13 cellular contexts compared by ENCODE assay signal in the genomic region with DNA sequence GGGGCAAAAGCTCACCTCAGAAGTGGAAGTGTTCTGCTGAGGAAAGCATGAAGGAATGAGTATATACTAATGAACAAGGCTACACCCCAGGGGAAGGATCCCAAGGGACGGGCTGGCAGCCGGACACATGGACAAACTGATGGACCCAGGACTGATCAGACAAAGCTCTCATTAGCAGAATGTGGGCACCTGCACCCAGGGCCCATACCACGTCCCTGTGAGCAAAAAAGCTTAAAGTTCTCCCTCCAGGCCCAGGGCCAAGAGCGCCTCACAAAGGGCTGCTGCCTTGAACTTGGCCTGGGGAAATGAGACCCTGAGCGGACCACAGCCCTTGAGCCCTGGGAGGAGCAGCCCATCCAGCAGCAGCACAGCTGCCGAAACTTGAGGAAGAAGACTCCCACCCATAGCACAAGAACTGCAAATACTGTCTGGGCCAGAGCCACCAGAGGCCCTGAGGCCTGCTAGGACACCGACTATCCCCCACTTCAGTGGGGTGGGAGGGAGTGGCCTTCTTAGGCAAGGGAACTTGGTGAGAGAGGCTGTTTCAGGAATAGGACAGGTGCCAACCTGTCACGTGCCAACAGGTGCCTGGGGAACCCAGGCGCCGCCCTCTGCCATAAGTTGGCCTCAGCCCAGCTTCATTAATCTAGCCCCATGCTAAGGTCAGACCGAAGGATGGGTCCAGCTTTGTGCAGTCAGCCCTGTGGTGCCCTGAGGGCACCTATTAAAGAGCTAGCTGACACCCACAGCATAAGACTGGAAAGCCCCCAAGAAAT. TPM values are rescaled to one million over a fixed set of nuclear protein-coding genes. Genes with fewer than 3 reads are reported as not detected.
A peak's percentile ranks its signal among the peaks of the same experiment; 100 is the strongest.
DNase-seq lines count a peak whose midpoint lies in the region; ATAC-seq and TF ChIP-seq lines count a peak whose summit lies in the region.
"Had no signal": no experiment of that assay in that cellular context is flagged by ENCODE, and none has a peak within 500 bp of the region (broad histone marks: within the 10 kb centered on the region; RNA-seq: fewer than 3 reads in every experiment).

No MANE protein-coding gene starts in this region.

- H3K4me3 Mint-ChIP-seq in activated T-cell treated with anti-CD3 and anti-CD28 coated beads, Interleukin-2, amount 50 U/mL, for 24 hours: no peak overlapping the region
- H3K4me3 Mint-ChIP-seq in activated T-cell treated with anti-CD3 and anti-CD28 coated beads, Interleukin-2, amount 50 U/mL, for 4 hours: no peak overlapping the region
- no peak overlapping the region for H3K4me3 Mint-ChIP-seq in stimulated activated effector memory CD8-positive, alpha-beta T cell treated with anti-CD3 and anti-CD28 coated beads, Interleukin-12 subunit alpha, Interleukin-12 subunit beta, amount 100 ng/mL, for 72 hours

- no peak overlapping the region for H2AFZ ChIP-seq in OCI-LY1 (ENCODE audit: low read length)

- H3K27me3 ChIP-seq in OCI-LY1 (ENCODE audit: insufficient read depth, low read length): no peaks in the 10 kb centered on the region
- H3K27me3 ChIP-seq: ovary had no signal

- peaks cover 72% of the 10 kb centered on the region for H3K36me3 Mint-ChIP-seq in activated T-cell treated with anti-CD3 and anti-CD28 coated beads, Interleukin-2, amount 50 U/mL, for 24 hours (ENCODE audit: low read depth)
- H3K36me3 Mint-ChIP-seq in activated T-cell treated with anti-CD3 and anti-CD28 coated beads, Interleukin-2, amount 50 U/mL, for 4 hours (ENCODE audit: insufficient read depth): peaks cover 12% of the 10 kb centered on the region
- H3K36me3 Mint-ChIP-seq in stimulated activated effector memory CD8-positive, alpha-beta T cell treated with anti-CD3 and anti-CD28 coated beads, Interleukin-12 subunit alpha, Interleukin-12 subunit beta, amount 100 ng/mL, for 72 hours: peaks cover 71% of the 10 kb centered on the region

- H3K4me1 ChIP-seq in OCI-LY1 (ENCODE audit: insufficient read depth, low read length, severe bottlenecking): peaks cover 30% of the 10 kb centered on the region

- H3K27ac Mint-ChIP-seq in activated T-cell treated with anti-CD3 and anti-CD28 coated beads, Interleukin-2, amount 50 U/mL, for 24 hours: peak overlapping the region; percentile 61
- peak overlapping the region; percentile 26 for H3K27ac Mint-ChIP-seq in stimulated activated effector memory CD8-positive, alpha-beta T cell treated with anti-CD3 and anti-CD28 coated beads, Interleukin-12 subunit alpha, Interleukin-12 subunit beta, amount 100 ng/mL, for 72 hours

- no peaks in the 10 kb centered on the region for H3K79me2 ChIP-seq in OCI-LY1 (ENCODE audit: insufficient read depth, low read length)

- H3K4me3 ChIP-seq in OCI-LY1 (ENCODE audit: low read depth, low read length, poor library complexity, severe bottlenecking): no peak overlapping the region
- H3K4me3 ChIP-seq: ovary had no signal

- no peaks in the 10 kb centered on the region for H3K9me2 ChIP-seq in OCI-LY1 (ENCODE audit: low read depth, low read length)

- ATAC-seq in activated T-cell treated with anti-CD3 and anti-CD28 coated beads, Interleukin-2, amount 50 U/mL, for 4 hours: no peak
- ATAC-seq in left colon: peak; percentile 32
- ATAC-seq in stimulated activated effector memory CD8-positive, alpha-beta T cell treated with anti-CD3 and anti-CD28 coated beads, Interleukin-12 subunit alpha, Interleukin-12 subunit beta, amount 100 ng/mL, for 72 hours: no peak
- no peak for ATAC-seq in GM21423 (IDR thresholded peaks at IDR 0.05; ENCODE audit: unreplicated experiment)
- ATAC-seq: SK-N-SH treated with all-trans-retinoic acid at 6 μM for 48 hours had no signal

- peak overlapping the region; percentile 85 for H3K27ac ChIP-seq in OCI-LY1 (ENCODE audit: low read depth, low read length, poor library complexity, severe bottlenecking)

- no peaks in the 10 kb centered on the region for H4K20me1 ChIP-seq in OCI-LY1 (ENCODE audit: insufficient read depth, low read length)

- H3K9me3 Mint-ChIP-seq in activated T-cell treated with anti-CD3 and anti-CD28 coated beads, Interleukin-2, amount 50 U/mL, for 24 hours: no peaks in the 10 kb centered on the region
- H3K9me3 Mint-ChIP-seq in activated T-cell treated with anti-CD3 and anti-CD28 coated beads, Interleukin-2, amount 50 U/mL, for 4 hours: no peaks in the 10 kb centered on the region
- H3K9me3 Mint-ChIP-seq in stimulated activated effector memory CD8-positive, alpha-beta T cell treated with anti-CD3 and anti-CD28 coated beads, Interleukin-12 subunit alpha, Interleukin-12 subunit beta, amount 100 ng/mL, for 72 hours: no peaks in the 10 kb centered on the region

- no peaks in the 10 kb centered on the region for H3F3A ChIP-seq in OCI-LY1 (ENCODE audit: insufficient read depth, low read length)

- H3K4me2 ChIP-seq in OCI-LY1 (ENCODE audit: low read length): no peak overlapping the region; the same call in 1 of the 2 replicates

- H3K4me1 Mint-ChIP-seq in activated T-cell treated with anti-CD3 and anti-CD28 coated beads, Interleukin-2, amount 50 U/mL, for 24 hours (ENCODE audit: low read depth): peaks cover 29% of the 10 kb centered on the region
- H3K4me1 Mint-ChIP-seq in activated T-cell treated with anti-CD3 and anti-CD28 coated beads, Interleukin-2, amount 50 U/mL, for 4 hours (ENCODE audit: low read depth): peaks cover 18% of the 10 kb centered on the region
- H3K4me1 Mint-ChIP-seq in stimulated activated effector memory CD8-positive, alpha-beta T cell treated with anti-CD3 and anti-CD28 coated beads, Interleukin-12 subunit alpha, Interleukin-12 subunit beta, amount 100 ng/mL, for 72 hours: peaks cover 31% of the 10 kb centered on the region

- DNase-seq in activated T-cell treated with anti-CD3 and anti-CD28 coated beads, Interleukin-2, amount 50 U/mL, for 24 hours: no peak
- DNase-seq in activated T-cell treated with anti-CD3 and anti-CD28 coated beads, Interleukin-2, amount 50 U/mL, for 4 hours: no peak
- peak; percentile 83 to 86 for DNase-seq in left colon
- DNase-seq in stimulated activated effector memory CD8-positive, alpha-beta T cell treated with anti-CD3 and anti-CD28 coated beads, Interleukin-12 subunit alpha, Interleukin-12 subunit beta, amount 100 ng/mL, for 72 hours (ENCODE audit: low spot score in 2 of 2): peak in 1 of 2 donors; percentile 49
- no peak for DNase-seq in HK-2 (ENCODE audit: unreplicated experiment)
- DNase-seq in NCI-H345 (lab: John Stamatoyannopoulos, UW): no peak
- DNase-seq: activated CD4-positive, alpha-beta T cell treated with anti-CD3 and anti-CD28 coated beads for 1 hour; NCI-H1930 had no signal

- peaks cover 35% of the 10 kb centered on the region for H3K36me3 ChIP-seq in OCI-LY1 (ENCODE audit: insufficient read depth, low read length)
- H3K36me3 ChIP-seq: ovary had no signal

- intact Hi-C loops in left colon (cut with DNase I, micrococcal nuclease): no loop called here

- no peaks in the 10 kb centered on the region for H3K27me3 Mint-ChIP-seq in activated T-cell treated with anti-CD3 and anti-CD28 coated beads, Interleukin-2, amount 50 U/mL, for 24 hours
- no peaks in the 10 kb centered on the region for H3K27me3 Mint-ChIP-seq in activated T-cell treated with anti-CD3 and anti-CD28 coated beads, Interleukin-2, amount 50 U/mL, for 4 hours (ENCODE audit: low read depth)

- no peaks in the 10 kb centered on the region for H3K9me3 ChIP-seq in OCI-LY1 (ENCODE audit: low read length)
- H3K9me3 ChIP-seq: ovary had no signal

- no peak overlapping the region; the same call in 1 of the 2 replicates for H3K9ac ChIP-seq in OCI-LY1 (ENCODE audit: low read length)

- TF ChIP-seq CTCF in OCI-LY1 (IDR thresholded peaks at IDR 0.05; ENCODE audit: low read length): no peak

RNA-seq across cellular contexts. Expression of a gene that starts 2.3 kb away (rescaled TPM):
- total RNA-seq in activated T-cell treated with anti-CD3 and anti-CD28 coated beads, Interleukin-2, amount 50 U/mL, for 4 hours: 10 to 100 TPM; 67.0 to 71.8 (median 67.4) TPM
- 10 to 100 TPM; 54.2 to 78.4 TPM for total RNA-seq in left colon

RNA-seq across cellular contexts. Expression of a gene that starts 6.6 kb away (rescaled TPM):
- under 1 TPM in 1 of 3 donors, not detected in 2; 0.11 TPM for total RNA-seq in activated T-cell treated with anti-CD3 and anti-CD28 coated beads, Interleukin-2, amount 50 U/mL, for 4 hours
- not detected for total RNA-seq in left colon
- total RNA-seq: ureter had no signal

RNA-seq across cellular contexts. Expression of a gene that starts 36.7 kb away (rescaled TPM):
- 10 to 100 TPM; 34.0 to 41.4 (median 35.4) TPM for total RNA-seq in activated T-cell treated with anti-CD3 and anti-CD28 coated beads, Interleukin-2, amount 50 U/mL, for 4 hours
- total RNA-seq in left colon: 10 to 100 TPM; 40.3 to 44.0 TPM

RNA-seq across cellular contexts. Expression of a gene that starts 36.8 kb away (rescaled TPM):
- 1 to 10 TPM; 4.1 to 5.7 (median 4.7) TPM for total RNA-seq in activated T-cell treated with anti-CD3 and anti-CD28 coated beads, Interleukin-2, amount 50 U/mL, for 4 hours
- total RNA-seq in left colon: 10 to 100 TPM; 22.1 to 28.2 TPM

RNA-seq across cellular contexts. Expression of a gene that starts 51.9 kb away (rescaled TPM):
- 100 to 1,000 TPM; 129 to 183 (median 171) TPM for total RNA-seq in activated T-cell treated with anti-CD3 and anti-CD28 coated beads, Interleukin-2, amount 50 U/mL, for 4 hours
- total RNA-seq in left colon: 100 to 1,000 TPM; 153 to 182 TPM

Comparison
In these comparisons a context has a peak if more than half of its experiments do, and no peak if none do; other contexts are left out.
1. DNase-seq: peak in left colon (2 of 2); none in activated T-cell treated with anti-CD3 and anti-CD28 coated beads, Interleukin-2, amount 50 U/mL, for 24 hours (single experiment), activated T-cell treated with anti-CD3 and anti-CD28 coated beads, Interleukin-2, amount 50 U/mL, for 4 hours (single experiment), HK-2 (single experiment) and NCI-H345 (single experiment).